Comparison of ENCODE assay signal across 8 cellular contexts in the genomic region with DNA sequence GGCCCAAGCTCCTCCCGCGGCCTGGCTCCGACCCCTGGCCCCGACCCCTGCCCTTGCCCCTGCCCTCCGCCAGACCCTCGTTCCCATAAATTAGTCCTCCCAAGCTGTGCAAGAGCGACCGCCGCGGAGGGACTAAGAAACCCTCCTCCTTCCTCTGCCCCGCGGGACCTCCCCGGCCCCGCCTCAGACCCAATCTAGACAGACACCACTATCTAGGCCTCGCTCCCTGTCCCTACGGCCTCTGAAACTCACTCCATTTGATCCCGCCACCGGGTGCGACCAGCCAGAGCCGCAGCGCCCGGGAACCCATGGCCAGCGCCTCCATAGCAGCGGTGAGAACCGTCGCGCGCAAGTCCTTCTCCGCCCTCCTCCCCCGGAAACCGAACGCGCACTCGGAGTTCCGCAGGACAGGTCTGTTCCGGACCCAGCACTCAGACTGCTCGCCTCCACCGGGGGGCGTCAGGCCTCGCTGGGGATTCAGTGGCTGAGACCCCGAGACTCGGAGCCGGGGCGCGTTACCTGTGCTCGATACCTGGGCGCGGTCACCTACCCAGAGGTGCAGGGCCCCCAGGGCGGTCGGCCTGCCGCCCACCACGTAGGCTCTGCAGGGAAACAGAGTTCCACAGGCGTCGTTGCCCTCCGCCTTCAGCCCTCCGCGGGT. TPM values are rescaled to one million over a fixed set of nuclear protein-coding genes. Genes with fewer than 3 reads are reported as not detected.
A peak's percentile ranks its signal among the peaks of the same experiment; 100 is the strongest.
DNase-seq lines count a peak whose midpoint lies in the region; ATAC-seq and TF ChIP-seq lines count a peak whose summit lies in the region.

A gene (minus strand): TSS at position 331 of the 661 bp plus-strand sequence. CDS start 6 bp downstream, at position 325.

- DNase-seq in AG08395 (ENCODE audit: low spot score) (peak; percentile 94), NCI-H2227 (lab: John Stamatoyannopoulos, UW; ENCODE audit: unreplicated experiment) (peak; percentile 94), WTC11 (ENCODE audit: low spot score) (peak; percentile 93), cardiac fibroblast (ENCODE audit: low read depth in 2 of 2) (peak; percentile 92 to 93), inferior parietal cortex (ENCODE audit: extremely low spot score) (peak; percentile 82)
- DNase-seq in stimulated activated CD4-positive, alpha-beta T cell treated with anti-CD3 and anti-CD28 coated beads, Interleukin-12 subunit alpha, Interleukin-12 subunit beta, amount 100 ng/mL, for 24 hours (ENCODE audit: low read depth in 2 of 2) = peak; percentile 76 to 88

- peak within 1 kb of the TSS; percentile 99 for H3K4me3 Mint-ChIP-seq in WTC11

- peak within 1 kb of the TSS; percentile 83 to 88 for H3K4me3 ChIP-seq in cardiac fibroblast (replicated peaks in 1 of 2; ENCODE audit: low read depth in 2 of 2, low read length in 2 of 2)

- POLR2A ChIA-PET in WTC11 (lab: Charles Lee) = interaction anchor here (0.5 to 1.0 kb wide), 2 partner anchors 127 to 1025 kb away, joined by 3 to 7 read pairs; a partner anchor contains a TSS

- CTCF ChIA-PET in WTC11 (lab: Charles Lee) = interaction anchor here (0.6 to 2.1 kb wide), 10 partner anchors 94 to 1113 kb away, joined by 3 to 19 read pairs (median 3); a partner anchor contains a TSS

- peak within 1 kb of the TSS; percentile 99 for H3K27ac Mint-ChIP-seq in WTC11

- H3K27me3 Mint-ChIP-seq in WTC11 (ENCODE audit: low read depth) = no peaks in the 10 kb centered on the region

- H3K36me3 Mint-ChIP-seq in WTC11 = peaks cover 25% of the 10 kb centered on the region

- no peak; the same call in 1 of the 2 replicates for TF ChIP-seq CTCF in WTC11 (IDR thresholded peaks at IDR 0.05)
- TF ChIP-seq CTCF in cardiac fibroblast (IDR thresholded peaks at IDR 0.05; ENCODE audit: low read depth, low read length) = peak; percentile 77

- peaks cover 11% of the 10 kb centered on the region for H3K4me1 Mint-ChIP-seq in WTC11

- ATAC-seq in GM18907 (IDR thresholded peaks at IDR 0.05; ENCODE audit: unreplicated experiment) = peak; percentile 96
- peak; percentile 92 for ATAC-seq in HG03159 (IDR thresholded peaks at IDR 0.05; ENCODE audit: unreplicated experiment)
- peak; percentile 95 for ATAC-seq in WTC11

- no peaks in the 10 kb centered on the region for H3K9me3 Mint-ChIP-seq in WTC11

TF ChIP-seq in WTC11, 78 proteins besides CTCF, POLR2A, EP300 and RAD21 (continues in another document):
- TF ChIP-seq CREM (CRISPR knock-in tag; IDR thresholded peaks at IDR 0.05) = peak; percentile 73; the same call in 1 of the 2 replicates
- peak; percentile 71; the same call in 1 of the 2 replicates for TF ChIP-seq TCF7 (CRISPR knock-in tag; IDR thresholded peaks at IDR 0.05; ENCODE audit: low read depth)
- no peak for TF ChIP-seq NFYB (CRISPR knock-in tag; conservative IDR thresholded peaks at IDR 0.05; ENCODE audit: low read depth)
- TF ChIP-seq, protein P1, sequence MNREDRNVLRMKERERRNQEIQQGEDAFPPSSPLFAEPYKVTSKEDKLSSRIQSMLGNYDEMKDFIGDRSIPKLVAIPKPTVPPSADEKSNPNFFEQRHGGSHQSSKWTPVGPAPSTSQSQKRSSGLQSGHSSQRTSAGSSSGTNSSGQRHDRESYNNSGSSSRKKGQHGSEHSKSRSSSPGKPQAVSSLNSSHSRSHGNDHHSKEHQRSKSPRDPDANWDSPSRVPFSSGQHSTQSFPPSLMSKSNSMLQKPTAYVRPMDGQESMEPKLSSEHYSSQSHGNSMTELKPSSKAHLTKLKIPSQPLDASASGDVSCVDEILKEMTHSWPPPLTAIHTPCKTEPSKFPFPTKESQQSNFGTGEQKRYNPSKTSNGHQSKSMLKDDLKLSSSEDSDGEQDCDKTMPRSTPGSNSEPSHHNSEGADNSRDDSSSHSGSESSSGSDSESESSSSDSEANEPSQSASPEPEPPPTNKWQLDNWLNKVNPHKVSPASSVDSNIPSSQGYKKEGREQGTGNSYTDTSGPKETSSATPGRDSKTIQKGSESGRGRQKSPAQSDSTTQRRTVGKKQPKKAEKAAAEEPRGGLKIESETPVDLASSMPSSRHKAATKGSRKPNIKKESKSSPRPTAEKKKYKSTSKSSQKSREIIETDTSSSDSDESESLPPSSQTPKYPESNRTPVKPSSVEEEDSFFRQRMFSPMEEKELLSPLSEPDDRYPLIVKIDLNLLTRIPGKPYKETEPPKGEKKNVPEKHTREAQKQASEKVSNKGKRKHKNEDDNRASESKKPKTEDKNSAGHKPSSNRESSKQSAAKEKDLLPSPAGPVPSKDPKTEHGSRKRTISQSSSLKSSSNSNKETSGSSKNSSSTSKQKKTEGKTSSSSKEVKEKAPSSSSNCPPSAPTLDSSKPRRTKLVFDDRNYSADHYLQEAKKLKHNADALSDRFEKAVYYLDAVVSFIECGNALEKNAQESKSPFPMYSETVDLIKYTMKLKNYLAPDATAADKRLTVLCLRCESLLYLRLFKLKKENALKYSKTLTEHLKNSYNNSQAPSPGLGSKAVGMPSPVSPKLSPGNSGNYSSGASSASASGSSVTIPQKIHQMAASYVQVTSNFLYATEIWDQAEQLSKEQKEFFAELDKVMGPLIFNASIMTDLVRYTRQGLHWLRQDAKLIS (CRISPR knock-in tag; IDR thresholded peaks at IDR 0.05; ENCODE audit: borderline replicate concordance) = no peak
- TF ChIP-seq, protein P2, sequence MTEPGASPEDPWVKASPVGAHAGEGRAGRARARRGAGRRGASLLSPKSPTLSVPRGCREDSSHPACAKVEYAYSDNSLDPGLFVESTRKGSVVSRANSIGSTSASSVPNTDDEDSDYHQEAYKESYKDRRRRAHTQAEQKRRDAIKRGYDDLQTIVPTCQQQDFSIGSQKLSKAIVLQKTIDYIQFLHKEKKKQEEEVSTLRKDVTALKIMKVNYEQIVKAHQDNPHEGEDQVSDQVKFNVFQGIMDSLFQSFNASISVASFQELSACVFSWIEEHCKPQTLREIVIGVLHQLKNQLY (CRISPR knock-in tag; IDR thresholded peaks at IDR 0.05) = no peak
- TF ChIP-seq, protein P3, sequence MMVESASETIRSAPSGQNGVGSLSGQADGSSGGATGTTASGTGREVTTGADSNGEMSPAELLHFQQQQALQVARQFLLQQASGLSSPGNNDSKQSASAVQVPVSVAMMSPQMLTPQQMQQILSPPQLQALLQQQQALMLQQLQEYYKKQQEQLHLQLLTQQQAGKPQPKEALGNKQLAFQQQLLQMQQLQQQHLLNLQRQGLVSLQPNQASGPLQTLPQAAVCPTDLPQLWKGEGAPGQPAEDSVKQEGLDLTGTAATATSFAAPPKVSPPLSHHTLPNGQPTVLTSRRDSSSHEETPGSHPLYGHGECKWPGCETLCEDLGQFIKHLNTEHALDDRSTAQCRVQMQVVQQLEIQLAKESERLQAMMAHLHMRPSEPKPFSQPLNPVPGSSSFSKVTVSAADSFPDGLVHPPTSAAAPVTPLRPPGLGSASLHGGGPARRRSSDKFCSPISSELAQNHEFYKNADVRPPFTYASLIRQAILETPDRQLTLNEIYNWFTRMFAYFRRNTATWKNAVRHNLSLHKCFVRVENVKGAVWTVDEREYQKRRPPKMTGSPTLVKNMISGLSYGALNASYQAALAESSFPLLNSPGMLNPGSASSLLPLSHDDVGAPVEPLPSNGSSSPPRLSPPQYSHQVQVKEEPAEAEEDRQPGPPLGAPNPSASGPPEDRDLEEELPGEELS (CRISPR knock-in tag; IDR thresholded peaks at IDR 0.05) = peak; percentile 60; the same call in 1 of the 2 replicates
- no peak for TF ChIP-seq ZNF671 (CRISPR knock-in tag; IDR thresholded peaks at IDR 0.05)
- no peak for TF ChIP-seq TP53 (CRISPR knock-in tag; IDR thresholded peaks at IDR 0.05)
- TF ChIP-seq, protein P4, sequence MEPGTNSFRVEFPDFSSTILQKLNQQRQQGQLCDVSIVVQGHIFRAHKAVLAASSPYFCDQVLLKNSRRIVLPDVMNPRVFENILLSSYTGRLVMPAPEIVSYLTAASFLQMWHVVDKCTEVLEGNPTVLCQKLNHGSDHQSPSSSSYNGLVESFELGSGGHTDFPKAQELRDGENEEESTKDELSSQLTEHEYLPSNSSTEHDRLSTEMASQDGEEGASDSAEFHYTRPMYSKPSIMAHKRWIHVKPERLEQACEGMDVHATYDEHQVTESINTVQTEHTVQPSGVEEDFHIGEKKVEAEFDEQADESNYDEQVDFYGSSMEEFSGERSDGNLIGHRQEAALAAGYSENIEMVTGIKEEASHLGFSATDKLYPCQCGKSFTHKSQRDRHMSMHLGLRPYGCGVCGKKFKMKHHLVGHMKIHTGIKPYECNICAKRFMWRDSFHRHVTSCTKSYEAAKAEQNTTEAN (CRISPR knock-in tag; IDR thresholded peaks at IDR 0.05) = peak; percentile 84; the same call in 1 of the 2 replicates
- TF ChIP-seq, protein P5, sequence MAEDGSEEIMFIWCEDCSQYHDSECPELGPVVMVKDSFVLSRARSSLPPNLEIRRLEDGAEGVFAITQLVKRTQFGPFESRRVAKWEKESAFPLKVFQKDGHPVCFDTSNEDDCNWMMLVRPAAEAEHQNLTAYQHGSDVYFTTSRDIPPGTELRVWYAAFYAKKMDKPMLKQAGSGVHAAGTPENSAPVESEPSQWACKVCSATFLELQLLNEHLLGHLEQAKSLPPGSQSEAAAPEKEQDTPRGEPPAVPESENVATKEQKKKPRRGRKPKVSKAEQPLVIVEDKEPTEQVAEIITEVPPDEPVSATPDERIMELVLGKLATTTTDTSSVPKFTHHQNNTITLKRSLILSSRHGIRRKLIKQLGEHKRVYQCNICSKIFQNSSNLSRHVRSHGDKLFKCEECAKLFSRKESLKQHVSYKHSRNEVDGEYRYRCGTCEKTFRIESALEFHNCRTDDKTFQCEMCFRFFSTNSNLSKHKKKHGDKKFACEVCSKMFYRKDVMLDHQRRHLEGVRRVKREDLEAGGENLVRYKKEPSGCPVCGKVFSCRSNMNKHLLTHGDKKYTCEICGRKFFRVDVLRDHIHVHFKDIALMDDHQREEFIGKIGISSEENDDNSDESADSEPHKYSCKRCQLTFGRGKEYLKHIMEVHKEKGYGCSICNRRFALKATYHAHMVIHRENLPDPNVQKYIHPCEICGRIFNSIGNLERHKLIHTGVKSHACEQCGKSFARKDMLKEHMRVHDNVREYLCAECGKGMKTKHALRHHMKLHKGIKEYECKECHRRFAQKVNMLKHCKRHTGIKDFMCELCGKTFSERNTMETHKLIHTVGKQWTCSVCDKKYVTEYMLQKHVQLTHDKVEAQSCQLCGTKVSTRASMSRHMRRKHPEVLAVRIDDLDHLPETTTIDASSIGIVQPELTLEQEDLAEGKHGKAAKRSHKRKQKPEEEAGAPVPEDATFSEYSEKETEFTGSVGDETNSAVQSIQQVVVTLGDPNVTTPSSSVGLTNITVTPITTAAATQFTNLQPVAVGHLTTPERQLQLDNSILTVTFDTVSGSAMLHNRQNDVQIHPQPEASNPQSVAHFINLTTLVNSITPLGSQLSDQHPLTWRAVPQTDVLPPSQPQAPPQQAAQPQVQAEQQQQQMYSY (CRISPR knock-in tag; IDR thresholded peaks at IDR 0.05) = no peak
- TF ChIP-seq TEAD1 (CRISPR knock-in tag; IDR thresholded peaks at IDR 0.05) = peak; percentile 89
- no peak for TF ChIP-seq RORB (CRISPR knock-in tag; IDR thresholded peaks at IDR 0.05)
- no peak for TF ChIP-seq ZBTB21 (CRISPR knock-in tag; IDR thresholded peaks at IDR 0.05; ENCODE audit: borderline replicate concordance)

RNA-seq across cellular contexts. Expression of the gene that starts here (rescaled TPM):
- 34.7 to 39.2 TPM (median 37.2 TPM) in 3 replicates for total RNA-seq in WTC11 (2021)

Comparison
In these comparisons a context has a peak if more than half of its experiments do, and no peak if none do; other contexts are left out.
1. Peak in every context shown above with its lines: DNase-seq, ATAC-seq and H3K4me3 ChIP-seq.